9 cellular contexts compared by ENCODE assay signal in the genomic region with DNA sequence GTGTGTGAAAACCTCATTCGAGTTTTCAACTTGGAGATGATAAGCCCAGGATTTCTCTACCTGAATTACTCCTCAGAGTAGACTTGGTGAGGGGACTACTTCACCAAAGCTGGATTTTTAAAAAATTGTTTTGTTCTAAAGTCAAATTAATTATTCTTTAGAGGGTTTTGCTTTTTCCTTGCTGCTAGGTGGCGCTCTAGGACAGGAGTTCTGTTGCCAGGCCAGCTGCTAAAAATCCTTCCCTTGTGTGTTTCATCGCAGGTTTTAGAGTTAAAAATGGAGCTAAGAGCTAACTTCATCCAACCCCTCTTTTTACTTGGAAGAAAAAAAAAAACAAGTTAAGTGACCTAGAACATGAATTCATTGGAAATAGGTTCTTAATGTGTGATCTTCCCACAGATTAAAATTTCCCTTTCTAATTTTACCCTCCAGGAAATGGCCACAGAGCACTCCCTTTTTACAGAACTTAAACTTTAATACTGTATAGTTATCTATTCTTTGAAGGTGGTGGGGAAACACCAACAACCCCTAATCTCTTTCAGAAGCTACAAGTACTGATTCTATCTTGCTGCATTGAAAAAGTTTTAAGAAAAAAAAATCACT. TPM values are rescaled to one million over a fixed set of nuclear protein-coding genes. Genes with fewer than 3 reads are reported as not detected.
DNase-seq lines count a peak whose midpoint lies in the region; ATAC-seq, FAIRE-seq and TF ChIP-seq lines count a peak whose summit lies in the region.
"Had no signal": no experiment of that assay in that cellular context is flagged by ENCODE, and none has a peak within 500 bp of the region (broad histone marks: within the 10 kb centered on the region; RNA-seq: fewer than 3 reads in every experiment).

No MANE protein-coding gene starts in this region.

- H4K5ac ChIP-seq in H9 (ENCODE audit: insufficient read length, low read depth, low read length): no peak overlapping the region
- H4K5ac ChIP-seq in H1 (ENCODE audit: insufficient read length, low read depth, low read length): no peak overlapping the region

- H2BK120ac ChIP-seq in H9 (ENCODE audit: low read depth, low read length, poor library complexity, severe bottlenecking) (no peak overlapping the region), H1 (replicated peaks; ENCODE audit: low read depth, low read length) (no peak overlapping the region)

- no peak overlapping the region for H3K4me2 ChIP-seq in H9 (ENCODE audit: insufficient read depth, insufficient read length, low read length)
- H3K4me2 ChIP-seq in H1 (ENCODE audit: insufficient read depth in 1 of 2, low read depth in 2 of 2, low read length in 2 of 2): no peak overlapping the region

- H3K79me1 ChIP-seq in H9 (ENCODE audit: insufficient read depth, low read depth, low read length, poor library complexity, severe bottlenecking) (no peaks in the 10 kb centered on the region), H1 (ENCODE audit: low read depth, low read length) (no peaks in the 10 kb centered on the region)

- no peak overlapping the region for H4K8ac ChIP-seq in H9 (replicated peaks; ENCODE audit: insufficient read length, low read depth, low read length)
- H4K8ac ChIP-seq in H1 (ENCODE audit: extremely low read depth, insufficient read depth, low read length): no peak overlapping the region

- intact Hi-C loops in CD14-positive monocyte (cut with micrococcal nuclease): loop anchor here (2.0 to 5.0 kb wide), 2 partner anchors 108 to 111 kb away; no protein-coding TSS in a partner anchor

- H3K14ac ChIP-seq in H9 (ENCODE audit: insufficient read depth, low read length): no peak overlapping the region
- H3K14ac ChIP-seq in H1 (ENCODE audit: insufficient read length): no peak overlapping the region

- H2BK5ac ChIP-seq in H9 (ENCODE audit: insufficient read length, low read length) (no peak overlapping the region), H1 (ENCODE audit: low read depth, low read length) (no peak overlapping the region)

- no peaks in the 10 kb centered on the region for H3K36me3 ChIP-seq in H1 (ENCODE audit: control insufficient read depth in 2 of 4, insufficient read depth in 4 of 4, low read length in 3 of 4)

- TF ChIP-seq POLR2A in H1 (IDR thresholded peaks at IDR 0.05; ENCODE audit: control extremely low read depth in 1 of 2, low read depth in 2 of 2, low read length in 2 of 2): no peak

- TF ChIP-seq EP300 in H1 (IDR thresholded peaks at IDR 0.05; ENCODE audit: borderline replicate concordance in 1 of 2, low read depth in 2 of 2, low read length in 2 of 2): no peak

- H2BK20ac ChIP-seq in H9 (ENCODE audit: low read depth, low read length, poor library complexity, severe bottlenecking): no peak overlapping the region
- no peak overlapping the region for H2BK20ac ChIP-seq in H1 (ENCODE audit: low read length)

- H3K9me3 Mint-ChIP-seq in CD14-positive monocyte (no peaks in the 10 kb centered on the region), H9 (no peaks in the 10 kb centered on the region), naive B cell (no peaks in the 10 kb centered on the region)
- H3K9me3 Mint-ChIP-seq in activated CD4-positive, alpha-beta T cell treated with anti-CD3 and anti-CD28 coated beads, Interleukin-2, amount 10 ng/mL, durations not matched to agents 7 days and 5 days: no peaks in the 10 kb centered on the region
- H3K9me3 Mint-ChIP-seq: stimulated activated naive B cell treated with anti-CD40 and anti-IgM and Interleukin-4, amounts not matched to agents 10 μg/mL and 1 μg/mL and 100 μg/mL, for 72 hours had no signal

- H2AK5ac ChIP-seq in H9 (ENCODE audit: insufficient read length, low read length) (no peak overlapping the region), H1 (ENCODE audit: low read depth, low read length) (no peak overlapping the region)

- H3K56ac ChIP-seq in H9 (ENCODE audit: insufficient read length, low read depth, low read length) (no peak overlapping the region), H1 (replicated peaks; ENCODE audit: insufficient read length, low read depth, low read length) (no peak overlapping the region)

- H3K9me3 ChIP-seq in H9 (ENCODE audit: control insufficient read depth, low read depth, low read length) (no peaks in the 10 kb centered on the region), H1 (ENCODE audit: insufficient read depth in 2 of 2, low read depth in 1 of 2, low read length in 1 of 2) (no peaks in the 10 kb centered on the region)

- ATAC-seq in naive B cell (ENCODE audit: low read depth in 2 of 2) (no peak), HG03439 (IDR thresholded peaks at IDR 0.05; ENCODE audit: unreplicated experiment) (no peak)

- no peak overlapping the region for H3T11ph ChIP-seq in H9 (ENCODE audit: low read length)

- H3K4me1 ChIP-seq in H9 (ENCODE audit: insufficient read depth, low read length): no peaks in the 10 kb centered on the region
- no peaks in the 10 kb centered on the region for H3K4me1 ChIP-seq in H1 (replicated peaks in 1 of 4; ENCODE audit: control insufficient read depth in 3 of 4, insufficient read depth in 4 of 4, low read length in 3 of 4)

- no peak overlapping the region for H3K9ac ChIP-seq in H9 (ENCODE audit: extremely low read depth, insufficient read length, low read length)
- peak overlapping the region in 1 of 4 experiments; percentile 33; a peak in 2 of 7 replicates for H3K9ac ChIP-seq in H1 (replicated peaks in 1 of 4; ENCODE audit: extremely low read depth in 1 of 4, low read depth in 3 of 4, low read length in 3 of 4)

- H3K4me3 ChIP-seq in H1 (ENCODE audit: extremely low read depth in 1 of 4, insufficient read depth in 2 of 4, low read depth in 3 of 4, low read length in 4 of 4): no peak overlapping the region

- no peak overlapping the region for H2AFZ ChIP-seq in H9 (ENCODE audit: low read length)
- H2AFZ ChIP-seq in H1 (ENCODE audit: low read length): peak overlapping the region; percentile 75; the same call in 1 of the 2 replicates

- no peak overlapping the region for H3K23ac ChIP-seq in H9 (ENCODE audit: insufficient read length, low read depth, low read length)
- H3K23ac ChIP-seq in H1 (ENCODE audit: insufficient read length): no peak overlapping the region

- CTCF ChIA-PET in activated CD4-positive, alpha-beta T cell treated with anti-CD3 and anti-CD28 coated beads, Interleukin-2, amount 10 ng/mL, durations not matched to agents 7 days and 5 days (lab: Charles Lee): interaction anchor here (0.6 to 15.5 kb wide), 12 partner anchors 23 to 734 kb away, joined by 3 to 162 read pairs (median 3); no protein-coding TSS in a partner anchor
- CTCF ChIA-PET in H1 (lab: Charles Lee; ENCODE audit: partially characterized antibody): interaction anchor here (0.5 to 16.1 kb wide), 43 partner anchors 11 to 1669 kb away, joined by 3 to 595 read pairs (median 4); no protein-coding TSS in a partner anchor

- H3K79me2 ChIP-seq in H9 (ENCODE audit: insufficient read depth, low read length): no peaks in the 10 kb centered on the region
- H3K79me2 ChIP-seq in H1 (ENCODE audit: control insufficient read depth in 1 of 2, insufficient read depth in 2 of 2, low read length in 2 of 2): no peaks in the 10 kb centered on the region

- DNase-seq in CD14-positive monocyte (ENCODE audit: low spot score) (no peak), H9 (peak; percentile 38), NCI-H524 (lab: John Stamatoyannopoulos, UW) (peak; percentile 6 to 51), H1 (ENCODE audit: low read depth in 1 of 2, low spot score in 2 of 2) (peak in 1 of 2 experiments; percentile 63), naive B cell (peak; percentile 16), superior temporal gyrus (ENCODE audit: extremely low spot score) (peak; percentile 79)
- DNase-seq in activated CD4-positive, alpha-beta T cell treated with anti-CD3 and anti-CD28 coated beads, Interleukin-2, amount 10 ng/mL, durations not matched to agents 7 days and 5 days: peak; percentile 74
- DNase-seq: stimulated activated naive B cell treated with anti-CD40 and anti-IgM and Interleukin-4, amounts not matched to agents 10 μg/mL and 1 μg/mL and 100 μg/mL, for 72 hours had no signal

- H3K4ac ChIP-seq in H9 (ENCODE audit: low read depth, low read length) (no peak overlapping the region), H1 (replicated peaks; ENCODE audit: insufficient read length, low read depth, low read length) (no peak overlapping the region)

- H3K27me3 Mint-ChIP-seq in CD14-positive monocyte (ENCODE audit: low read depth in 3 of 3): peaks cover 0 to 4% (median 0%) of the 10 kb centered on the region in 3 donors
- peaks cover 2% of the 10 kb centered on the region for H3K27me3 Mint-ChIP-seq in H9 (ENCODE audit: low read depth)
- peaks cover 3% of the 10 kb centered on the region for H3K27me3 Mint-ChIP-seq in activated CD4-positive, alpha-beta T cell treated with anti-CD3 and anti-CD28 coated beads, Interleukin-2, amount 10 ng/mL, durations not matched to agents 7 days and 5 days
- H3K27me3 Mint-ChIP-seq in naive B cell: peaks cover 7 to 30% (median 13%) of the 10 kb centered on the region in 3 donors

- no peaks in the 10 kb centered on the region for H3K23me2 ChIP-seq in H9 (ENCODE audit: insufficient read length, low read depth, low read length, poor library complexity, severe bottlenecking)
- H3K23me2 ChIP-seq in H1 (ENCODE audit: low read depth, low read length): no peaks in the 10 kb centered on the region

- POLR2A ChIA-PET in activated CD4-positive, alpha-beta T cell treated with anti-CD3 and anti-CD28 coated beads, Interleukin-2, amount 10 ng/mL, durations not matched to agents 7 days and 5 days (lab: Charles Lee): no interaction called here
- POLR2A ChIA-PET in H1 (lab: Charles Lee; ENCODE audit: partially characterized antibody): no interaction called here

- no peak overlapping the region for H3K27ac ChIP-seq in H9 (ENCODE audit: insufficient read length, low read depth, low read length)
- no peak overlapping the region for H3K27ac ChIP-seq in H1 (ENCODE audit: low read depth, low read length)

- H2BK15ac ChIP-seq in H9 (ENCODE audit: low read depth, low read length) (no peak overlapping the region), H1 (ENCODE audit: low read length) (no peak overlapping the region)

- FAIRE-seq in H1 (lab: Jason Lieb, UNC): peak; percentile 89

- H3K36me3 Mint-ChIP-seq in CD14-positive monocyte (no peaks in the 10 kb centered on the region), H9 (ENCODE audit: insufficient read depth in 1 of 3, low read depth in 3 of 3) (no peaks in the 10 kb centered on the region), naive B cell (no peaks in the 10 kb centered on the region)
- no peaks in the 10 kb centered on the region for H3K36me3 Mint-ChIP-seq in activated CD4-positive, alpha-beta T cell treated with anti-CD3 and anti-CD28 coated beads, Interleukin-2, amount 10 ng/mL, durations not matched to agents 7 days and 5 days (ENCODE audit: low read depth)
- H3K36me3 Mint-ChIP-seq: stimulated activated naive B cell treated with anti-CD40 and anti-IgM and Interleukin-4, amounts not matched to agents 10 μg/mL and 1 μg/mL and 100 μg/mL, for 72 hours had no signal

- no peak overlapping the region for H2BK12ac ChIP-seq in H9 (ENCODE audit: insufficient read length, low read depth, low read length)
- H2BK12ac ChIP-seq in H1 (ENCODE audit: low read depth, low read length): no peak overlapping the region

- no peak overlapping the region for H3K4me3 Mint-ChIP-seq in CD14-positive monocyte
- no peak overlapping the region for H3K4me3 Mint-ChIP-seq in H9
- H3K4me3 Mint-ChIP-seq in activated CD4-positive, alpha-beta T cell treated with anti-CD3 and anti-CD28 coated beads, Interleukin-2, amount 10 ng/mL, durations not matched to agents 7 days and 5 days: no peak overlapping the region
- no peak overlapping the region for H3K4me3 Mint-ChIP-seq in naive B cell
- H3K4me3 Mint-ChIP-seq: stimulated activated naive B cell treated with anti-CD40 and anti-IgM and Interleukin-4, amounts not matched to agents 10 μg/mL and 1 μg/mL and 100 μg/mL, for 72 hours had no signal

- no peak overlapping the region for H3K27ac Mint-ChIP-seq in CD14-positive monocyte
- H3K27ac Mint-ChIP-seq in H9: no peak overlapping the region
- no peak overlapping the region for H3K27ac Mint-ChIP-seq in activated CD4-positive, alpha-beta T cell treated with anti-CD3 and anti-CD28 coated beads, Interleukin-2, amount 10 ng/mL, durations not matched to agents 7 days and 5 days
- no peak overlapping the region for H3K27ac Mint-ChIP-seq in naive B cell
- H3K27ac Mint-ChIP-seq: stimulated activated naive B cell treated with anti-CD40 and anti-IgM and Interleukin-4, amounts not matched to agents 10 μg/mL and 1 μg/mL and 100 μg/mL, for 72 hours had no signal

- WGBS in H9 (ENCODE audit: extremely low coverage, insufficient read length, low lambda C conversion rate): no CpG with 5 or more reads among the region's 3 CpGs
- 17% methylated on average over 3 of the region's 3 CpGs; no CpG with 5 or more reads in 1 of the 2 experiments for WGBS in H1 (ENCODE audit: extremely low coverage in 1 of 2, insufficient coverage in 1 of 2, insufficient read length in 1 of 2, insufficient replicate concordance in 2 of 2, low coverage in 1 of 2, low lambda C conversion rate in 2 of 2, missing lambda C conversion rate in 1 of 2), 2 experiments

- no peak overlapping the region for H3K18ac ChIP-seq in H9 (ENCODE audit: insufficient read length, low read depth, low read length)
- H3K18ac ChIP-seq in H1 (ENCODE audit: extremely low read depth, low read length): no peak overlapping the region

- no peaks in the 10 kb centered on the region for H4K20me1 ChIP-seq in H9 (ENCODE audit: control insufficient read depth, insufficient read depth, insufficient read length)
- no peaks in the 10 kb centered on the region for H4K20me1 ChIP-seq in H1 (replicated peaks in 1 of 2; ENCODE audit: control insufficient read depth in 1 of 2, insufficient read depth in 2 of 2, low read length in 2 of 2)

- H3K4me1 Mint-ChIP-seq in CD14-positive monocyte (peaks cover 3% of the 10 kb centered on the region), H9 (0 out of 4 replicates have a peak, but pooled peaks cover 0 to 2% of the 10 kb centered on the region in 2 experiments), naive B cell (peaks cover 0 to 5% (median 0%) of the 10 kb centered on the region in 3 donors)
- H3K4me1 Mint-ChIP-seq in activated CD4-positive, alpha-beta T cell treated with anti-CD3 and anti-CD28 coated beads, Interleukin-2, amount 10 ng/mL, durations not matched to agents 7 days and 5 days: peaks cover 4% of the 10 kb centered on the region
- H3K4me1 Mint-ChIP-seq: stimulated activated naive B cell treated with anti-CD40 and anti-IgM and Interleukin-4, amounts not matched to agents 10 μg/mL and 1 μg/mL and 100 μg/mL, for 72 hours had no signal

- H4K91ac ChIP-seq in H9 (ENCODE audit: insufficient read length, low read depth, low read length): no peak overlapping the region
- no peak overlapping the region for H4K91ac ChIP-seq in H1 (replicated peaks; ENCODE audit: insufficient read length, low read length)

- TF ChIP-seq RAD21 in H1 (IDR thresholded peaks at IDR 0.05 in 1 of 2, conservative IDR thresholded peaks at IDR 0.05 in 1 of 2; ENCODE audit: low read depth in 2 of 2, low read length in 2 of 2): peak; percentile 95 to 96

- TF ChIP-seq CTCF in CD14-positive monocyte (IDR thresholded peaks at IDR 0.05) (peak; percentile 73), H9 (conservative IDR thresholded peaks at IDR 0.05) (peak; percentile 90), H1 (IDR thresholded peaks at IDR 0.05; ENCODE audit: control extremely low read depth in 1 of 3, insufficient read depth in 1 of 3, low read depth in 1 of 3, low read length in 3 of 3) (peak in 2 of 3 experiments; percentile 68 to 85; a peak in 3 of 4 replicates)

- H3K27me3 ChIP-seq in H9 (ENCODE audit: insufficient read depth, low read length): no peaks in the 10 kb centered on the region
- H3K27me3 ChIP-seq in H1 (replicated peaks in 1 of 4; ENCODE audit: control insufficient read depth in 3 of 4, extremely low read depth in 1 of 4, insufficient read depth in 3 of 4, low read length in 3 of 4): no peaks in the 10 kb centered on the region

RNA-seq across cellular contexts. Expression of gene FAM163A, which starts 36.7 kb away (rescaled TPM):
- polyA plus RNA-seq in CD14-positive monocyte: not detected
- total RNA-seq in H9 (2021): 0.44 and 0.46 TPM in 2 replicates
- not detected for total RNA-seq in activated CD4-positive, alpha-beta T cell treated with anti-CD3 and anti-CD28 coated beads, Interleukin-2, amount 10 ng/mL, durations not matched to agents 7 days and 5 days
- 0.13 TPM in 2 replicates for total RNA-seq in H1 (2021; fragmentation: NEBNext Ultra II Directional; extraction: Animal tissue kit (Norgen Biotek cat#: 25700))
- 0.18 and 0.28 TPM in 2 replicates for polyA plus RNA-seq in H1 (2011; rRNA removed)
- polyA plus RNA-seq in H1 (2011; cell fraction: cytosol; rRNA removed): 0.14 TPM
- 0.20 TPM for polyA plus RNA-seq in H1 (2011; cell fraction: nucleus; rRNA removed)
- 0.26 to 0.31 TPM (median 0.27 TPM) in 4 replicates for polyA plus RNA-seq in H1 (2012, experiment 1 of 2)
- polyA plus RNA-seq in H1 (2012, experiment 2 of 2): 0.14 TPM
- polyA plus RNA-seq in H1 (2013, experiment 1 of 2): 0.08 TPM
- polyA plus RNA-seq in H1 (2013, experiment 2 of 2): 0.13 TPM
- polyA minus RNA-seq in H1 (2011; rRNA and poly(A)+ RNA removed): 0.06 and 0.22 TPM in 2 replicates
- polyA minus RNA-seq in H1 (2011; cell fraction: cytosol; rRNA and poly(A)+ RNA removed): not detected
- 0.30 TPM for polyA minus RNA-seq in H1 (2011; cell fraction: nucleus; rRNA and poly(A)+ RNA removed)
- polyA plus RNA-seq in naive B cell (ENCODE audit: low read depth in 6 of 6): not detected
